ENCODE assay signal across 8 cellular contexts in the genomic region with DNA sequence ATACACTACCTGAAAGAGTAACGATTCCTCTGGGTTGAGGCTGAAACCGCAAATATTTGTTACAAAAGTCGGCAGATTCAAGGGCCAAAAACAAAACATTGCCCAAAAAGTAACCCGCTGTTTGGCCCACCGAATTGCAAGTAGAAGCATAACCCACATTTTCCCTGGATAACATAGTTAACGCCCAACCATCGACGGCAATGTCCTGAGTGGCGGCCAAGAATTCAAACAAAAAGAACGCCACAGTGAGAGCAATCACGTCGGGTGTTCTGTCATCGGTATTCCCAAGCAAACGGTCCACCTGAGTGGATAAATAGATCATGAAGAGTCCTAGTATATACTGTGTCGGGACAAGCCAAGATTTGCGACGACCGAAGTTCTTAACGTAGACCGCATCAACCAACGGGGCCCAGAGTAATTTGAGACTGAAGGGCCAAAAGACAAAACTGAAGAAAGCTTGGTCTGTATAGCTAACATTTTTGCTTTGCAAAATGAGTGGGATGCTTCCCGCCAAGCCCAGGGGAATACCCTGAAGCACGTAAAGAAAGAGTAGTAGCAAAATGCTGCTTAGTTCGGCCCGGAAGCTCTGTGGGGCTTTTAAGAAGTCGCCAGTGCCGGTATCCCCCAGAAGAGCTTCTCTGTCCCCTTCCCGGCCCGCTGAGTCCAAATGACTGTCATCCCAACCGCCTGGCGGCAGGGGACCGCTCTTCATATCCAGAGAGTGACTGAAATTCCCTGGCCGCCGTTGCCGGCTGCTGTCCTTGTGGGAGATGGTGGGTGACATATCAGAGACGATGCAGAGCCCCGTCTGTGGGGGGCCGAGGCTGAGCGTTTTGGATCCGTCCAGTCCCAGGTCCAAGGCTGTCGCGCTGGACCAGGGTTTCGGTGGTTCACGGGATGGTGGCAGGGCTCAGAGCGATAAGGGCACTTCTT. TPM values are rescaled to one million over a fixed set of nuclear protein-coding genes. Genes with fewer than 3 reads are reported as not detected.
DNase-seq lines count a peak whose midpoint lies in the region; ATAC-seq and TF ChIP-seq lines count a peak whose summit lies in the region.

No MANE protein-coding gene starts in this region.

- H3K9me3 ChIP-seq in endodermal cell (ENCODE audit: control insufficient read depth, low read length) (no peaks in the 10 kb centered on the region), mucosa of stomach (ENCODE audit: control insufficient read depth, low read length) (no peaks in the 10 kb centered on the region), testis (no peaks in the 10 kb centered on the region)

- TF ChIP-seq POLR2A in testis (IDR thresholded peaks at IDR 0.05), result no peak

- H3K27me3 ChIP-seq in endodermal cell (ENCODE audit: control insufficient read depth, insufficient read depth, low read length, poor library complexity, severe bottlenecking) (no peaks in the 10 kb centered on the region), mucosa of stomach (ENCODE audit: control insufficient read depth, insufficient read depth, low read length) (no peaks in the 10 kb centered on the region), testis (no peaks in the 10 kb centered on the region)

- H3K27ac ChIP-seq in endodermal cell (ENCODE audit: low read depth, low read length) (peak overlapping the region; percentile 3), testis (peak overlapping the region; percentile 92 to 96)

- intact Hi-C loops in testis (cut with DNase I; ENCODE audit: low total_unique reads), result no loop called here

- peaks cover 10% of the 10 kb centered on the region for H3K36me3 Mint-ChIP-seq in endodermal cell (ENCODE audit: low read depth)

- peaks cover 14% of the 10 kb centered on the region for H3K27me3 Mint-ChIP-seq in endodermal cell (ENCODE audit: insufficient read depth)

- peaks cover 6% of the 10 kb centered on the region for H3K9me3 Mint-ChIP-seq in endodermal cell

- 2% methylated on average over 36 to 45 of the region's 45 CpGs for WGBS in endodermal cell (ENCODE audit: insufficient coverage in 1 of 2, insufficient read length in 1 of 2), 2 experiments
- WGBS in testis, 2 donors, result 2% methylated on average over 29 to 44 of the region's 45 CpGs

- peaks cover 18% of the 10 kb centered on the region for H3K4me1 Mint-ChIP-seq in endodermal cell

- peak overlapping the region; percentile 96 for H3K27ac Mint-ChIP-seq in endodermal cell

- H3K9ac ChIP-seq in endodermal cell (ENCODE audit: extremely low read depth, low read length, poor library complexity, severe bottlenecking), result peak overlapping the region; percentile 45
- H3K9ac ChIP-seq in mucosa of stomach (ENCODE audit: low read length), result peak overlapping the region; percentile 96

- ATAC-seq in GM19043 (IDR thresholded peaks at IDR 0.05; ENCODE audit: low read depth, unreplicated experiment) (peak; percentile 3), HG03460 (IDR thresholded peaks at IDR 0.05; ENCODE audit: unreplicated experiment) (peak; percentile 9)

- H3K4me3 Mint-ChIP-seq in endodermal cell, result peak overlapping the region; percentile 97

- H3K4me3 ChIP-seq in endodermal cell (ENCODE audit: low read length), result peak overlapping the region; percentile 87
- peak overlapping the region; percentile 89 for H3K4me3 ChIP-seq in mucosa of stomach (ENCODE audit: low read length)
- H3K4me3 ChIP-seq in testis, result peak overlapping the region; percentile 96 to 97

- TF ChIP-seq CTCF in AG09319 (IDR thresholded peaks at IDR 0.05; ENCODE audit: low read depth, low read length), result 0 out of 2 replicates have a peak, but pooled peaks have one; percentile 0
- TF ChIP-seq CTCF in endodermal cell (conservative IDR thresholded peaks at IDR 0.05), result peak; percentile 57
- TF ChIP-seq CTCF in testis (IDR thresholded peaks at IDR 0.05), result no peak

- H3K36me3 ChIP-seq in endodermal cell (ENCODE audit: control insufficient read depth, insufficient read depth, low read length) (peaks cover 10% of the 10 kb centered on the region), mucosa of stomach (ENCODE audit: control insufficient read depth, insufficient read depth, low read length) (no peaks in the 10 kb centered on the region), testis (ENCODE audit: low read depth, missing control alignments) (no peaks in the 10 kb centered on the region)

- DNase-seq in AG09319 (ENCODE audit: extremely low read depth, low read depth) (no peak), endodermal cell (peak; percentile 77), testis (peak; percentile 22), amniotic stem cell (lab: John Stamatoyannopoulos, UW) (no peak)
- DNase-seq in activated CD4-positive, CD25-positive, alpha-beta regulatory T cell treated with anti-CD3 and anti-CD28 coated beads, Interleukin-2, amount 50 U/mL, for 72 hours, result peak; percentile 48

- H3K4me1 ChIP-seq in endodermal cell (ENCODE audit: control insufficient read depth, insufficient read depth, low read length) (no peaks in the 10 kb centered on the region), mucosa of stomach (ENCODE audit: control insufficient read depth, insufficient read depth, low read length) (peaks cover 15% of the 10 kb centered on the region), testis (peaks cover 15% of the 10 kb centered on the region)

RNA-seq across cellular contexts. Expression of a gene that starts 0.7 kb away (rescaled TPM):
- 10 to 100 TPM; 24.6 to 24.8 TPM for total RNA-seq in endodermal cell
- 14.3 TPM for polyA plus RNA-seq in endodermal cell (2013, experiment 1 of 2)
- polyA plus RNA-seq in endodermal cell (2013, experiment 2 of 2), result 14.8 TPM
- total RNA-seq in testis, result 10 to 100 TPM; 36.2 to 40.1 TPM
- 25.5 TPM for polyA plus RNA-seq in testis (ENCODE audit: insufficient read depth, low read depth, low replicate concordance)

RNA-seq across cellular contexts. Expression of a gene that starts 17.0 kb away (rescaled TPM):
- total RNA-seq in endodermal cell, result 100 to 1,000 TPM; 112 to 138 TPM
- polyA plus RNA-seq in endodermal cell (2013, experiment 1 of 2), result 113 TPM
- polyA plus RNA-seq in endodermal cell (2013, experiment 2 of 2), result 106 TPM
- total RNA-seq in testis, result 100 to 1,000 TPM in 1 of 2 donors, 10 to 100 TPM in 1; 90.2 to 129 TPM
- 259 TPM for polyA plus RNA-seq in testis (ENCODE audit: insufficient read depth, low read depth, low replicate concordance)

RNA-seq across cellular contexts. Expression of a gene that starts 47.4 kb away (rescaled TPM):
- 1 to 10 TPM; 2.5 to 4.4 TPM for total RNA-seq in endodermal cell
- 5.2 TPM for polyA plus RNA-seq in endodermal cell (2013, experiment 1 of 2)
- polyA plus RNA-seq in endodermal cell (2013, experiment 2 of 2), result 5.5 TPM
- 10 to 100 TPM in 1 of 2 donors, 1 to 10 TPM in 1; 9.3 to 11.9 TPM for total RNA-seq in testis
- polyA plus RNA-seq in testis (ENCODE audit: insufficient read depth, low read depth, low replicate concordance), result 3.5 TPM

Comparison
In these comparisons a context has a peak if more than half of its experiments do, and no peak if none do; other contexts are left out.
1. DNase-seq: peak in activated CD4-positive, CD25-positive, alpha-beta regulatory T cell treated with anti-CD3 and anti-CD28 coated beads, Interleukin-2, amount 50 U/mL, for 72 hours (single experiment), endodermal cell (single experiment) and testis (single experiment); none in AG09319 (single experiment) and amniotic stem cell (single experiment).
2. CTCF ChIP-seq: peak in AG09319 (single experiment) and endodermal cell (single experiment); none in testis (0 of 3).
3. Peak in every context shown above with its lines, with median percentiles within 50 percentile points of each other: H3K4me3 ChIP-seq.